Comparison of ENCODE assay signal across 17 cellular contexts in the genomic region with DNA sequence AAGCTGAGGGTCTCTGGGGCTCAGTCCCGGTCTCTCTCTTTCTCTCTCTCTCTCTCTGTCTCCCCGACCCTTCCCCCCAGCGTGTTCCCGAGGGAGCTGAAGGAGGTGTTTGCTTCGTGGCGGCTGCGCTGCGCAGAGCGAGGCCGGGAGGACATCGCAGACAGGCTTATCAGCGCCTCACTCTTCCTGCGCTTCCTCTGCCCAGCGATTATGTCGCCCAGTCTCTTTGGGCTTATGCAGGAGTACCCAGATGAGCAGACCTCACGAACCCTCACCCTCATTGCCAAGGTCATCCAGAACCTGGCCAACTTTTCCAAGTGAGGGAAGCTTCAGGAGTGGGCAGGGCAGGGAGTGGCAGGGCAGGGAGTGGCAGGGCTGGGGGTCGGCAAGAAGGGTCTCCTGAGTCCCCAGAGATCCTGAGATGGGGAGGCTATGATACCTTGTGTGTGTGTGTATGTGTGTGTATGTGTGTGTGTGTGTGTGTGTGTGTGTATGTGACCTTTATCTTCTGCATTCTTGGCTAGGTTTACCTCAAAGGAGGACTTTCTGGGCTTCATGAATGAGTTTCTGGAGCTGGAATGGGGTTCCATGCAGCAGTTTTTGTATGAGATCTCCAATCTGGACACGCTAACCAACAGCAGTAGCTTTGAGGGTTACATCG. TPM values are rescaled to one million over a fixed set of nuclear protein-coding genes. Genes with fewer than 3 reads are reported as not detected.
A peak's percentile ranks its signal among the peaks of the same experiment; 100 is the strongest.
DNase-seq lines count a peak whose midpoint lies in the region; ATAC-seq lines count a peak whose summit lies in the region.
"Had no signal": no experiment of that assay in that cellular context is flagged by ENCODE, and none has a peak within 500 bp of the region (broad histone marks: within the 10 kb centered on the region; RNA-seq: fewer than 3 reads in every experiment).

No MANE protein-coding gene starts in this region.

- H3K36me3 ChIP-seq in H7 (replicated peaks; ENCODE audit: control insufficient read depth, insufficient read depth, low read length): peaks cover 68% of the 10 kb centered on the region

- ATAC-seq in activated naive CD8-positive, alpha-beta T cell treated with anti-CD3 and anti-CD28 coated beads, Interleukin-2, amount 50 U/mL, for 24 hours: no peak
- no peak for ATAC-seq in effector memory CD8-positive, alpha-beta T cell (replicated peaks)
- ATAC-seq in GM18511 (IDR thresholded peaks at IDR 0.05; ENCODE audit: unreplicated experiment): no peak
- ATAC-seq: Right ventricle myocardium inferior had no signal

- H3K27me3 ChIP-seq in H7 (ENCODE audit: control insufficient read depth, insufficient read depth, low read length): no peaks in the 10 kb centered on the region

- H3K9me3 Mint-ChIP-seq in activated naive CD8-positive, alpha-beta T cell treated with anti-CD3 and anti-CD28 coated beads for 36 hours: no peaks in the 10 kb centered on the region
- no peaks in the 10 kb centered on the region for H3K9me3 Mint-ChIP-seq in activated naive CD8-positive, alpha-beta T cell treated with anti-CD3 and anti-CD28 coated beads, Interleukin-2, amount 50 U/mL, for 24 hours
- no peaks in the 10 kb centered on the region for H3K9me3 Mint-ChIP-seq in effector memory CD8-positive, alpha-beta T cell

- peaks cover 5% of the 10 kb centered on the region for H3K36me3 Mint-ChIP-seq in activated naive CD8-positive, alpha-beta T cell treated with anti-CD3 and anti-CD28 coated beads for 36 hours
- H3K36me3 Mint-ChIP-seq in activated naive CD8-positive, alpha-beta T cell treated with anti-CD3 and anti-CD28 coated beads, Interleukin-2, amount 50 U/mL, for 24 hours (ENCODE audit: low read depth): peaks cover 28% of the 10 kb centered on the region
- H3K36me3 Mint-ChIP-seq in effector memory CD8-positive, alpha-beta T cell (ENCODE audit: insufficient read depth): peaks cover 52% of the 10 kb centered on the region

- H3K4me1 Mint-ChIP-seq in activated naive CD8-positive, alpha-beta T cell treated with anti-CD3 and anti-CD28 coated beads for 36 hours: no peaks in the 10 kb centered on the region
- peaks cover 3% of the 10 kb centered on the region for H3K4me1 Mint-ChIP-seq in activated naive CD8-positive, alpha-beta T cell treated with anti-CD3 and anti-CD28 coated beads, Interleukin-2, amount 50 U/mL, for 24 hours
- no peaks in the 10 kb centered on the region for H3K4me1 Mint-ChIP-seq in effector memory CD8-positive, alpha-beta T cell (ENCODE audit: low read depth in 2 of 2)

- no peak for DNase-seq in activated naive CD8-positive, alpha-beta T cell treated with anti-CD3 and anti-CD28 coated beads for 36 hours
- no peak for DNase-seq in activated naive CD8-positive, alpha-beta T cell treated with anti-CD3 and anti-CD28 coated beads, Interleukin-2, amount 50 U/mL, for 24 hours
- DNase-seq in H7 (peak; percentile 22), dermis blood vessel endothelial cell (no peak), DMS79 treated with DMSO at 0.1 percent for 48 hours (lab: John Stamatoyannopoulos, UW) (no peak)
- DNase-seq in effector memory CD8-positive, alpha-beta T cell: no peak
- DNase-seq: ACHN; CD4-positive, alpha-beta memory T cell; DMS 273 treated with DMSO at 0.1 percent for 48 hours; Karpas-422; MM.1S; NCI-H1105; NCI-H1694 treated with DMSO at 0.1 percent for 48 hours; NCI-H446 treated with DMSO at 0.1 percent for 48 hours; NCI-H774 had no signal

- no peaks in the 10 kb centered on the region for H3K27me3 Mint-ChIP-seq in activated naive CD8-positive, alpha-beta T cell treated with anti-CD3 and anti-CD28 coated beads for 36 hours
- H3K27me3 Mint-ChIP-seq in activated naive CD8-positive, alpha-beta T cell treated with anti-CD3 and anti-CD28 coated beads, Interleukin-2, amount 50 U/mL, for 24 hours: no peaks in the 10 kb centered on the region
- no peaks in the 10 kb centered on the region for H3K27me3 Mint-ChIP-seq in effector memory CD8-positive, alpha-beta T cell
- H3K27me3 Mint-ChIP-seq: CD4-positive, alpha-beta memory T cell had no signal

- no peak overlapping the region for H3K4me3 ChIP-seq in H7 (ENCODE audit: insufficient read depth, low read depth, low read length)

- peak overlapping the region; percentile 73 for H3K27ac Mint-ChIP-seq in activated naive CD8-positive, alpha-beta T cell treated with anti-CD3 and anti-CD28 coated beads for 36 hours
- no peak overlapping the region for H3K27ac Mint-ChIP-seq in activated naive CD8-positive, alpha-beta T cell treated with anti-CD3 and anti-CD28 coated beads, Interleukin-2, amount 50 U/mL, for 24 hours
- H3K27ac Mint-ChIP-seq in effector memory CD8-positive, alpha-beta T cell: peak overlapping the region; percentile 65 to 83

- H3K4me3 Mint-ChIP-seq in activated naive CD8-positive, alpha-beta T cell treated with anti-CD3 and anti-CD28 coated beads for 36 hours: no peak overlapping the region
- H3K4me3 Mint-ChIP-seq in activated naive CD8-positive, alpha-beta T cell treated with anti-CD3 and anti-CD28 coated beads, Interleukin-2, amount 50 U/mL, for 24 hours: no peak overlapping the region
- no peak overlapping the region for H3K4me3 Mint-ChIP-seq in effector memory CD8-positive, alpha-beta T cell
- H3K4me3 Mint-ChIP-seq: CD4-positive, alpha-beta memory T cell had no signal

RNA-seq across cellular contexts. Expression of a gene that starts 13.6 kb away (rescaled TPM):
- 10 to 100 TPM; 11.3 to 11.7 TPM for total RNA-seq in activated naive CD8-positive, alpha-beta T cell treated with anti-CD3 and anti-CD28 coated beads for 36 hours
- total RNA-seq in H7 (2014; rRNA removed; shearing (Covaris generic)): 15.5 and 16.4 TPM in 2 replicates
- total RNA-seq in dermis blood vessel endothelial cell: 5.5 and 6.3 TPM in 2 replicates

RNA-seq across cellular contexts. Expression of a gene that starts 20.9 kb away (rescaled TPM):
- total RNA-seq in activated naive CD8-positive, alpha-beta T cell treated with anti-CD3 and anti-CD28 coated beads for 36 hours: 10 to 100 TPM; 26.4 to 29.3 TPM
- 8.3 and 13.4 TPM in 2 replicates for total RNA-seq in H7 (2014; rRNA removed; shearing (Covaris generic))
- 2.4 and 2.5 TPM in 2 replicates for total RNA-seq in dermis blood vessel endothelial cell

RNA-seq across cellular contexts. Expression of a gene that starts 22.9 kb away (rescaled TPM):
- 100 to 1,000 TPM; 125 to 126 TPM for total RNA-seq in activated naive CD8-positive, alpha-beta T cell treated with anti-CD3 and anti-CD28 coated beads for 36 hours
- total RNA-seq in H7 (2014; rRNA removed; shearing (Covaris generic)): 168 and 188 TPM in 2 replicates
- 61.3 and 61.7 TPM in 2 replicates for total RNA-seq in dermis blood vessel endothelial cell

RNA-seq across cellular contexts. Expression of a gene that starts 30.0 kb away (rescaled TPM):
- total RNA-seq in activated naive CD8-positive, alpha-beta T cell treated with anti-CD3 and anti-CD28 coated beads for 36 hours: 10 to 100 TPM; 23.5 to 26.0 TPM
- 38.3 and 41.9 TPM in 2 replicates for total RNA-seq in H7 (2014; rRNA removed; shearing (Covaris generic))
- 14.4 and 16.5 TPM in 2 replicates for total RNA-seq in dermis blood vessel endothelial cell

RNA-seq across cellular contexts. Expression of a gene that starts 49.2 kb away (rescaled TPM):
- total RNA-seq in activated naive CD8-positive, alpha-beta T cell treated with anti-CD3 and anti-CD28 coated beads for 36 hours: 10 to 100 TPM; 74.1 to 76.9 TPM
- 101 and 113 TPM in 2 replicates for total RNA-seq in H7 (2014; rRNA removed; shearing (Covaris generic))
- total RNA-seq in dermis blood vessel endothelial cell: 12.4 and 34.3 TPM in 2 replicates
